ENCODE assay signal across 20 cellular contexts in genomic region chr19:39296055-39296645, GRCh38. TPM values are rescaled to one million over a fixed set of nuclear protein-coding genes. Genes with fewer than 3 reads are reported as not detected.
DNase-seq lines count a peak whose midpoint lies in the region; ATAC-seq and TF ChIP-seq lines count a peak whose summit lies in the region.
"Had no signal": no experiment of that assay in that cellular context is flagged by ENCODE, and none has a peak within 500 bp of the region (broad histone marks: within the 10 kb centered on the region; RNA-seq: fewer than 3 reads in every experiment).

IFNL1 (plus strand) TSS chr19:39296407; CDS start chr19:39296422, 15 bp downstream.

- peaks cover 9% of the 10 kb centered on the region for H3K4me1 Mint-ChIP-seq in activated CD4-positive, alpha-beta T cell treated with anti-CD3 and anti-CD28 coated beads for 36 hours
- peaks cover 3% of the 10 kb centered on the region; the same call in 2 of the 3 replicates for H3K4me1 Mint-ChIP-seq in GM23338
- H3K4me1 Mint-ChIP-seq: stimulated activated memory B cell treated with anti-CD40 and anti-IgM and Interleukin-4, amounts not matched to agents 10 μg/mL and 1 μg/mL and 100 μg/mL, for 72 hours had no signal

- H3K27me3 ChIP-seq in GM23338 (ENCODE audit: insufficient read depth) (no peaks in the 10 kb centered on the region), Karpas-422 (ENCODE audit: low read length) (no peaks in the 10 kb centered on the region)
- H3K27me3 ChIP-seq: dorsolateral prefrontal cortex had no signal

- no peaks in the 10 kb centered on the region for H3K36me3 Mint-ChIP-seq in activated CD4-positive, alpha-beta T cell treated with anti-CD3 and anti-CD28 coated beads for 36 hours (ENCODE audit: low read depth)
- H3K36me3 Mint-ChIP-seq in GM23338 (ENCODE audit: low read depth): no peaks in the 10 kb centered on the region
- H3K36me3 Mint-ChIP-seq: naive thymus-derived CD8-positive, alpha-beta T cell; stimulated activated memory B cell treated with anti-CD40 and anti-IgM and Interleukin-4, amounts not matched to agents 10 μg/mL and 1 μg/mL and 100 μg/mL, for 72 hours had no signal

- H3K27ac Mint-ChIP-seq in activated CD4-positive, alpha-beta T cell treated with anti-CD3 and anti-CD28 coated beads for 36 hours: peak within 1 kb of the TSS; percentile 26
- H3K27ac Mint-ChIP-seq in GM23338: no peak within 1 kb of the TSS
- H3K27ac Mint-ChIP-seq: memory B cell; progenitor cell of endocrine pancreas; stimulated activated memory B cell treated with anti-CD40 and anti-IgM and Interleukin-4, amounts not matched to agents 10 μg/mL and 1 μg/mL and 100 μg/mL, for 72 hours had no signal

- POLR2A ChIA-PET in activated CD4-positive, alpha-beta T cell treated with anti-CD3 and anti-CD28 coated beads for 36 hours (lab: Charles Lee): interaction anchor here (0.6 kb wide), 1 partner anchor 1029 kb away, joined by 4 read pairs; no protein-coding TSS in a partner anchor

- no peak within 1 kb of the TSS for H3K4me3 Mint-ChIP-seq in activated CD4-positive, alpha-beta T cell treated with anti-CD3 and anti-CD28 coated beads for 36 hours
- no peak within 1 kb of the TSS for H3K4me3 Mint-ChIP-seq in GM23338
- H3K4me3 Mint-ChIP-seq: memory B cell; stimulated activated memory B cell treated with anti-CD40 and anti-IgM and Interleukin-4, amounts not matched to agents 10 μg/mL and 1 μg/mL and 100 μg/mL, for 72 hours had no signal

- peak; percentile 39 for DNase-seq in activated CD4-positive, alpha-beta T cell treated with anti-CD3 and anti-CD28 coated beads for 36 hours
- no peak for DNase-seq in activated CD4-positive, alpha-beta T cell treated with anti-CD3 and anti-CD28 coated beads for 4 hours
- DNase-seq in GM23338 (ENCODE audit: low spot score) (peak; percentile 42), epithelial cell of esophagus (ENCODE audit: low read depth) (peak; percentile 41), renal cortical epithelial cell (ENCODE audit: low read depth) (peak; percentile 8), NCI-H748 treated with DMSO at 0.1 percent for 48 hours (lab: John Stamatoyannopoulos, UW) (no peak), Karpas-422 (no peak)
- DNase-seq: DMS79 treated with DMSO at 0.1 percent for 48 hours; esophagus squamous epithelium; Kasumi-1; naive thymus-derived CD8-positive, alpha-beta T cell; NCI-H345; transverse colon had no signal

- no peaks in the 10 kb centered on the region for H3F3A ChIP-seq in GM23338 (replicated peaks; ENCODE audit: low read depth)

- CTCF ChIA-PET in activated CD4-positive, alpha-beta T cell treated with anti-CD3 and anti-CD28 coated beads for 36 hours (lab: Charles Lee): interaction anchor here (1.5 kb wide), 1 partner anchor 244 kb away, joined by 5 read pairs; no protein-coding TSS in a partner anchor

- H3K4me2 ChIP-seq in GM23338: no peak within 1 kb of the TSS
- no peak within 1 kb of the TSS for H3K4me2 ChIP-seq in Karpas-422 (ENCODE audit: low read depth, low read length, poor library complexity, severe bottlenecking)

- no peaks in the 10 kb centered on the region for H3K79me2 ChIP-seq in GM23338 (replicated peaks; ENCODE audit: insufficient read depth)
- H3K79me2 ChIP-seq in Karpas-422 (ENCODE audit: low read length): no peaks in the 10 kb centered on the region

- no peak within 1 kb of the TSS for H3K27ac ChIP-seq in GM23338 (ENCODE audit: low read depth)
- H3K27ac ChIP-seq in Karpas-422 (ENCODE audit: low read length): no peak within 1 kb of the TSS
- H3K27ac ChIP-seq: dorsolateral prefrontal cortex, esophagus squamous epithelium, transverse colon had no signal

- no peak for TF ChIP-seq CTCF in GM23338 (conservative IDR thresholded peaks at IDR 0.05; ENCODE audit: low read depth in 2 of 2)
- no peak for TF ChIP-seq CTCF in epithelial cell of esophagus (IDR thresholded peaks at IDR 0.05; ENCODE audit: insufficient read depth, low read depth, low read length, missing control alignments)

- intact Hi-C loops in activated CD4-positive, alpha-beta T cell treated with anti-CD3 and anti-CD28 coated beads for 36 hours (cut with DNase I, micrococcal nuclease): no loop called here

- no peaks in the 10 kb centered on the region for H3K9me3 ChIP-seq in Karpas-422 (ENCODE audit: low read length)
- H3K9me3 ChIP-seq: esophagus squamous epithelium, transverse colon had no signal

- H3K27me3 Mint-ChIP-seq in activated CD4-positive, alpha-beta T cell treated with anti-CD3 and anti-CD28 coated beads for 36 hours: peaks cover 4% of the 10 kb centered on the region
- H3K27me3 Mint-ChIP-seq in GM23338 (ENCODE audit: insufficient read depth, low read depth, poor library complexity): peaks cover 9% of the 10 kb centered on the region

- no peaks in the 10 kb centered on the region for H3K9me3 Mint-ChIP-seq in activated CD4-positive, alpha-beta T cell treated with anti-CD3 and anti-CD28 coated beads for 36 hours (ENCODE audit: low read depth)
- H3K9me3 Mint-ChIP-seq in GM23338: no peaks in the 10 kb centered on the region
- H3K9me3 Mint-ChIP-seq: memory B cell; naive thymus-derived CD8-positive, alpha-beta T cell; stimulated activated memory B cell treated with anti-CD40 and anti-IgM and Interleukin-4, amounts not matched to agents 10 μg/mL and 1 μg/mL and 100 μg/mL, for 72 hours had no signal

- H3K4me1 ChIP-seq in GM23338 (ENCODE audit: insufficient read depth) (no peaks in the 10 kb centered on the region), Karpas-422 (ENCODE audit: low read length) (no peaks in the 10 kb centered on the region)
- H3K4me1 ChIP-seq: esophagus squamous epithelium, transverse colon had no signal

- no peaks in the 10 kb centered on the region for H3K36me3 ChIP-seq in GM23338 (ENCODE audit: insufficient read depth)
- no peaks in the 10 kb centered on the region for H3K36me3 ChIP-seq in Karpas-422 (ENCODE audit: insufficient read depth, low read length)
- H3K36me3 ChIP-seq: esophagus squamous epithelium, transverse colon had no signal

- no peak within 1 kb of the TSS for H2AFZ ChIP-seq in GM23338
- H2AFZ ChIP-seq in Karpas-422 (ENCODE audit: low read length): no peak within 1 kb of the TSS

- H3K9me2 ChIP-seq in GM23338 (ENCODE audit: insufficient read depth): no peaks in the 10 kb centered on the region
- no peaks in the 10 kb centered on the region for H3K9me2 ChIP-seq in Karpas-422 (replicated peaks; ENCODE audit: insufficient read depth, low read length)

- no peak within 1 kb of the TSS for H3K9ac ChIP-seq in Karpas-422 (ENCODE audit: low read length)

- H4K20me1 ChIP-seq in GM23338 (replicated peaks; ENCODE audit: insufficient read depth): no peaks in the 10 kb centered on the region
- no peaks in the 10 kb centered on the region for H4K20me1 ChIP-seq in Karpas-422 (ENCODE audit: insufficient read depth, low read depth, low read length)

- H3K4me3 ChIP-seq in GM23338 (no peak within 1 kb of the TSS), epithelial cell of esophagus (ENCODE audit: low read length) (no peak within 1 kb of the TSS), Karpas-422 (ENCODE audit: low read length) (no peak within 1 kb of the TSS)
- H3K4me3 ChIP-seq: dorsolateral prefrontal cortex, esophagus squamous epithelium, transverse colon had no signal

- ATAC-seq in activated CD4-positive, alpha-beta T cell treated with anti-CD3 and anti-CD28 coated beads for 36 hours: no peak
- ATAC-seq in GM23338 (peak; percentile 54), GM21717 (IDR thresholded peaks at IDR 0.05; ENCODE audit: unreplicated experiment) (no peak)
- ATAC-seq: activated CD4-positive, CD25-positive, alpha-beta regulatory T cell treated with anti-CD3 and anti-CD28 coated beads, Interleukin-2, amount 50 U/mL, for 24 hours; naive thymus-derived CD8-positive, alpha-beta T cell; stimulated activated memory B cell treated with anti-CD40 and anti-IgM and Interleukin-4, amounts not matched to agents 10 μg/mL and 1 μg/mL and 100 μg/mL, for 72 hours had no signal

TF ChIP-seq in GM23338, 12 proteins besides CTCF, POLR2A, EP300 and RAD21 (continues in another document):
- no peak for TF ChIP-seq NANOG (IDR thresholded peaks at IDR 0.05; ENCODE audit: borderline replicate concordance)
- TF ChIP-seq POLR2AphosphoS5 (IDR thresholded peaks at IDR 0.05; ENCODE audit: low read depth): no peak
- no peak for TF ChIP-seq ETS1 (IDR thresholded peaks at IDR 0.05)
- no peak for TF ChIP-seq ZNF114 (CRISPR knock-in tag; IDR thresholded peaks at IDR 0.05)
- no peak for TF ChIP-seq CREB1 (CRISPR knock-in tag; IDR thresholded peaks at IDR 0.05; ENCODE audit: low read depth)

RNA-seq across cellular contexts. Expression of gene IFNL1, which starts in this region (rescaled TPM):
- under 1 TPM; 0.50 to 0.51 TPM for total RNA-seq in activated CD4-positive, alpha-beta T cell treated with anti-CD3 and anti-CD28 coated beads for 36 hours
- not detected in 2 replicates for total RNA-seq in GM23338 (2014; rRNA removed; shearing (Covaris generic))
- not detected in 2 replicates for polyA plus RNA-seq in GM23338 (2016; fragmentation: Nextera tagmentation; extraction: Ambion mirVana)
- total RNA-seq in renal cortical epithelial cell: not detected in 2 replicates
- not detected in 2 replicates for total RNA-seq in Karpas-422 (2014; rRNA removed; shearing (Covaris generic); ENCODE audit: low replicate concordance)
- total RNA-seq: bronchial epithelial cell; dorsolateral prefrontal cortex; esophagus squamous epithelium; naive thymus-derived CD8-positive, alpha-beta T cell; progenitor cell of endocrine pancreas; transverse colon had no signal

Comparison
In these comparisons a context has a peak if more than half of its experiments do, and no peak if none do; other contexts are left out.
1. Peak in DNase-seq in activated CD4-positive, alpha-beta T cell treated with anti-CD3 and anti-CD28 coated beads for 36 hours; RNA of the gene not detected or under 1 TPM.
2. Peak in DNase-seq and ATAC-seq in GM23338; RNA of the gene not detected or under 1 TPM.
3. Peak in DNase-seq in renal cortical epithelial cell; RNA of the gene not detected or under 1 TPM.